In the genomic region with DNA sequence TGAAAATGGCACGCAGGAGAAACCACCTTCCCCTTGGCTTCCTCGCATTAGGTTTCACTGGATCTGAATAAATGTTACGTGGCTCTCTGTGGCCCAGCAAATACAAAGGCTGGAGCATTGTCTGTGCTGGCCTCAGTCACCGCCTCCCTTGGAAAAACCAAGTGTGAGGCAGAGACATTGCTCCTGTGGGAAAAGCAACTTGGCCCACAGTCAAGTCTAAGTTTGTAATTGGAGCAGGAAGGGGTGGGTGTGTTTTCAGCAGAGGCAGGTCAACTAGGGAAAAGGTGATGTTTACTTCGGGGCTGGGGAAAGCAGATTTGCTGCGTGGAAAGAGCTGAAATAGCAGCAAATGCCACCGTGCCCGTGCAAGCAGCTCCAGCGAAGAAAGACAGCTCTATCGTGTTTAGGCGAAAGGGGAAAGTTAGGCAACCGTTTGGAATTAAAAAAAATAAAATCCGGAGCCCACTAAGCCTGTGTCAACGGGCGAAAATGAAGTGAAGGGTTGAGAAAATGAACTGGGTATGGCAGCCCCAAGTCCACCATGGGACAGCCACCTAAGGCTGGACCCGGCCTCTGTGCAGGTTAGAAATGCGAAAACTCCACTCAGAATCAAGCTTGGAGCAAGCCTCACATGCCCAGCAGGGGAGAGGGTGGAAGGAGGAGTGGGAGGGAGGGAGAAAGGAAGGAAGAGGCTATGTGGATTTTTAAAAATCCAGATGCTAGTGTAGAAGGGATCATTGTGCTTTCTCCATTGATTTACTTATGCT, we compare ENCODE assay signal across 9 cellular contexts.
A peak's percentile ranks its signal among the peaks of the same experiment; 100 is the strongest.
DNase-seq lines count a peak whose midpoint lies in the region; ATAC-seq and TF ChIP-seq lines count a peak whose summit lies in the region.
"Had no signal": no experiment of that assay in that cellular context is flagged by ENCODE, and none has a peak within 500 bp of the region (broad histone marks: within the 10 kb centered on the region; RNA-seq: fewer than 3 reads in every experiment).

No MANE protein-coding gene starts in this region.

- H3K27ac ChIP-seq in suprapubic skin, result peak overlapping the region; percentile 0

- TF ChIP-seq POLR2A in suprapubic skin (IDR thresholded peaks at IDR 0.05), result no peak

- no peak overlapping the region for H3K4me3 Mint-ChIP-seq in Caco-2 (ENCODE audit: unreplicated experiment)

- no peaks in the 10 kb centered on the region for H3K9me3 ChIP-seq in suprapubic skin
- no peaks in the 10 kb centered on the region for H3K9me3 ChIP-seq in Caco-2

- DNase-seq in NCI-H1092 treated with DMSO at 0.1 percent for 48 hours (lab: John Stamatoyannopoulos, UW) (peak; percentile 58), NCI-H1092 (lab: John Stamatoyannopoulos, UW) (no peak), T47D (ENCODE audit: low read depth in 1 of 2, low spot score in 1 of 2) (peak; percentile 4 to 74), left colon (peak; percentile 60 to 80), suprapubic skin (ENCODE audit: low spot score in 2 of 2) (no peak), Caco-2 (no peak), GM19240 (ENCODE audit: insufficient read length, low spot score) (no peak)
- no peak for DNase-seq in stimulated activated naive CD4-positive, alpha-beta T cell (lab: John Stamatoyannopoulos, UW)
- DNase-seq: activated CD8-positive, alpha-beta memory T cell treated with anti-CD3 and anti-CD28 coated beads for 24 hours had no signal

- peak; percentile 80 for ATAC-seq in left colon

- POLR2A ChIA-PET in Caco-2 (lab: Charles Lee), result no interaction called here

- peaks cover 6% of the 10 kb centered on the region for H3K4me1 Mint-ChIP-seq in Caco-2 (ENCODE audit: low read depth, unreplicated experiment)

- H3K4me1 ChIP-seq in suprapubic skin, result peaks cover 11% of the 10 kb centered on the region
- no peaks in the 10 kb centered on the region for H3K4me1 ChIP-seq in Caco-2

- H3K36me3 Mint-ChIP-seq in Caco-2 (ENCODE audit: insufficient read depth, unreplicated experiment), result no peaks in the 10 kb centered on the region

- no peak overlapping the region for H3K27ac Mint-ChIP-seq in Caco-2 (ENCODE audit: unreplicated experiment)

- 44% methylated on average over 17 of the region's 17 CpGs for WGBS in suprapubic skin

- BruUV-seq in Caco-2 (replicated peaks; lab: Mats Ljungman, UMichigan), result no TSS peak

- H3K27me3 ChIP-seq in suprapubic skin (peaks cover 19% of the 10 kb centered on the region), Caco-2 (replicated peaks; ENCODE audit: control insufficient read depth, insufficient read depth, low read length) (no peaks in the 10 kb centered on the region)

- peaks cover 7% of the 10 kb centered on the region for H3K27me3 Mint-ChIP-seq in Caco-2 (ENCODE audit: insufficient read depth, unreplicated experiment)

- no peak for TF ChIP-seq EP300 in suprapubic skin (IDR thresholded peaks at IDR 0.05)

- in situ Hi-C loops in T47D (cut with HindIII; ENCODE audit: low pct_unique_long_range_greater_than_20kb, low sequenced_read_pairs), result no loop called here

- no peaks in the 10 kb centered on the region for H3K36me3 ChIP-seq in suprapubic skin
- no peaks in the 10 kb centered on the region for H3K36me3 ChIP-seq in Caco-2 (ENCODE audit: control insufficient read depth, insufficient read depth, low read length)

- H3K4me3 ChIP-seq in suprapubic skin (no peak overlapping the region), Caco-2 (ENCODE audit: low read depth, low read length) (no peak overlapping the region)

- intact Hi-C loops in left colon (cut with DNase I, micrococcal nuclease), result no loop called here
- intact Hi-C loops in Caco-2 (cut with micrococcal nuclease; ENCODE audit: unreplicated experiment), result loop anchor here (1.0 kb wide), 1 partner anchor 724 kb away; no protein-coding TSS in a partner anchor

- H3K9me3 Mint-ChIP-seq in Caco-2 (ENCODE audit: unreplicated experiment), result no peaks in the 10 kb centered on the region

- TF ChIP-seq CTCF in suprapubic skin (IDR thresholded peaks at IDR 0.05) (no peak), Caco-2 (IDR thresholded peaks at IDR 0.05; ENCODE audit: insufficient read depth in 1 of 2, low read depth in 1 of 2, low read length in 1 of 2, severe bottlenecking in 1 of 2, unreplicated experiment in 1 of 2) (no peak)

- CTCF ChIA-PET in Caco-2 (lab: Charles Lee), result no interaction called here

Comparison
In these comparisons a context has a peak if more than half of its experiments do, and no peak if none do; other contexts are left out.
1. DNase-seq: peak in NCI-H1092 treated with DMSO at 0.1 percent for 48 hours (single experiment), T47D (2 of 2) and left colon (2 of 2); none in NCI-H1092 (single experiment), suprapubic skin (0 of 2), Caco-2 (0 of 2), stimulated activated naive CD4-positive, alpha-beta T cell (0 of 6) and GM19240 (single experiment).